24 cellular contexts compared by ENCODE assay signal in the genomic region with DNA sequence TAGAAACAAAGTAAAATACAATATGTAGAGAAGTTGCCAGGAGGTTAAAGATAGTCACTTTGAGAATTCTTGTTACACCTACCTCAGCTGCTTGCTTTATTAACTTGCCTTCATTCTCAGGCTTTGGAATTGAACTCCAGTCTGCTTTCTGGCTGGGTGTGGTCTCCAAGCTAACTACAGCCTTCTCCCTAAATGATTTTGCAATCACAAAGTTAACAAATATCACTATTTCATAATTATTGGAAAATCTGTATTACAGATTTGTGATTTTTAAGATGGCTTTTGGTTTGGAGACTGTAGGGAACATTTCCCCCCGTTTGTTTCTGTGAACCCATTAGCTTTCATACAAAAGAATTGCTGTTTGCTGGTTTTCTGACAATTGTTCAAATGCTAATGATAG. TPM values are rescaled to one million over a fixed set of nuclear protein-coding genes. Genes with fewer than 3 reads are reported as not detected.
"Had no signal": no experiment of that assay in that cellular context is flagged by ENCODE, and none has a peak within 500 bp of the region (broad histone marks: within the 10 kb centered on the region; RNA-seq: fewer than 3 reads in every experiment).

No MANE protein-coding gene starts in this region.

- H3K36me3 ChIP-seq: adrenal gland, breast epithelium, gastroesophageal sphincter, heart left ventricle, transverse colon had no signal

- H3K27me3 ChIP-seq: adrenal gland, breast epithelium, gastroesophageal sphincter had no signal

- FAIRE-seq: astrocyte, urothelium cell line had no signal

- H3K4me3 Mint-ChIP-seq: activated T-helper 17 cell treated with anti-CD3 and anti-CD28 coated beads, Interleukin-2, amount 50 U/mL, for 72 hours; memory B cell; neural crest cell had no signal

- H3K4me3 ChIP-seq: adrenal gland, breast epithelium, gastroesophageal sphincter, heart left ventricle, transverse colon had no signal

- H3K4me1 Mint-ChIP-seq: activated T-helper 17 cell treated with anti-CD3 and anti-CD28 coated beads, Interleukin-2, amount 50 U/mL, for 72 hours had no signal

- DNase-seq: activated T-cell treated with anti-CD3 and anti-CD28 coated beads, Interleukin-2, amount 50 U/mL, for 1 hour; adrenal gland; cerebellar nuclear complex; cortex of kidney; heart left ventricle; islet precursor cell; left cardiac atrium; occipital lobe; retina; stimulated activated CD4-positive, alpha-beta T cell treated with anti-CD3 and anti-CD28 coated beads, Interleukin-4, amount 100 ng/mL, for 24 hours; stimulated activated naive CD4-positive, alpha-beta T cell treated with Interleukin-2 at 50 U/mL for 16 hours; substantia nigra; T-helper 1 cell; T-helper 9 cell; transverse colon had no signal

- H3K27ac ChIP-seq: adrenal gland, heart left ventricle had no signal

- ATAC-seq: activated naive CD4-positive, alpha-beta T cell treated with anti-CD3 and anti-CD28 coated beads, Interleukin-2, amount 50 U/mL, for 72 hours; activated T-helper 17 cell treated with anti-CD3 and anti-CD28 coated beads, Interleukin-2, amount 50 U/mL, for 72 hours; gastroesophageal sphincter; heart left ventricle; WTC11 had no signal

- H3K9me3 Mint-ChIP-seq: activated T-helper 17 cell treated with anti-CD3 and anti-CD28 coated beads, Interleukin-2, amount 50 U/mL, for 72 hours had no signal

- H3K27ac Mint-ChIP-seq: activated naive CD4-positive, alpha-beta T cell treated with anti-CD3 and anti-CD28 coated beads, Interleukin-2, amount 50 U/mL, for 72 hours; activated T-helper 17 cell treated with anti-CD3 and anti-CD28 coated beads, Interleukin-2, amount 50 U/mL, for 72 hours; memory B cell had no signal

- H3K9me3 ChIP-seq: adrenal gland had no signal

RNA-seq across cellular contexts. Expression of a gene that starts 2.2 kb away (rescaled TPM):
- total RNA-seq: activated naive CD4-positive, alpha-beta T cell treated with anti-CD3 and anti-CD28 coated beads, Interleukin-2, amount 50 U/mL, for 72 hours had no signal

RNA-seq across cellular contexts. Expression of a gene that starts 17.1 kb away (rescaled TPM):
- total RNA-seq: activated naive CD4-positive, alpha-beta T cell treated with anti-CD3 and anti-CD28 coated beads, Interleukin-2, amount 50 U/mL, for 72 hours; activated T-helper 17 cell treated with anti-CD3 and anti-CD28 coated beads, Interleukin-2, amount 50 U/mL, for 72 hours; astrocyte; neural crest cell; occipital lobe had no signal

RNA-seq across cellular contexts. Expression of a gene that starts 47.8 kb away (rescaled TPM):
- total RNA-seq: neural crest cell had no signal
